Comparison of ENCODE assay signal across 22 cellular contexts in the genomic region with DNA sequence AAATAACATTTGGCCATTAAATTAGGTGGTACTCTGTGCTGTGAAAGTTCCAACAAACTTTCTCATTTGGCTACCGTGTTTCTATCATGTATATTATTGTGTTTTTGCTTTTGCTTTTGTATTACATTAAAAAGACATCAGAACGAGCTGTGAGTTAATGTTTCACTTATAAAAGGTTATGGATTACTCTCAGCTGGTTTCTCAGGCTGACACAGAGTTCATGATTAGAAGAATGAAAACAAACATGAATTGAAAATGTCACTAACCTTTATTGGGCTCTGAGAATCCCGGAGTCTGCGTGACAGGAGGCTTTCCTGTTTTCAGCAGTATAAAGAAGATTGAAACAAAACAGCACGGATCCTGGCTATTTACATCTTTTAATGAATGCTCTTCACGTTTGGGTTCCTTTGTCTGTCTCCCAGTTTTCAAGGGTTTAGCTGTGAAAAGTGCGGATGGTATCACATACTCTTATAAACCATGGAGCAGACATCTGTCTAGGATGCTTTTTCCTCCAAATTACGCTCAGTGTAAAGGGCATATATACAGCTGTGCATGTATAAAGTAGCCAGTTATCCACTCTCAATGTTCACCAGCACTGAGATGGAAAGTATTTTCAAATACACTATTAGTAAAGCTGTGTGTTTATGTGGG.
DNase-seq lines count a peak whose midpoint lies in the region; ATAC-seq, FAIRE-seq and TF ChIP-seq lines count a peak whose summit lies in the region.
"Had no signal": no experiment of that assay in that cellular context is flagged by ENCODE, and none has a peak within 500 bp of the region (broad histone marks: within the 10 kb centered on the region; RNA-seq: fewer than 3 reads in every experiment).

No MANE protein-coding gene starts in this region.

- no TSS peak for BruUV-seq in GM12878 (replicated peaks; lab: Mats Ljungman, UMichigan)

- H3K9me3 ChIP-seq in GM12878 (replicated peaks; ENCODE audit: control insufficient read depth, insufficient read depth, low read length) (no peaks in the 10 kb centered on the region), neural cell (ENCODE audit: low read length) (no peaks in the 10 kb centered on the region)
- H3K9me3 ChIP-seq: mucosa of descending colon, neutrophil, vagina had no signal

- H3K27me3 ChIP-seq in GM12878 (replicated peaks in 1 of 2; ENCODE audit: control insufficient read depth in 2 of 2, insufficient read depth in 2 of 2, low read length in 1 of 2) (no peaks in the 10 kb centered on the region), neural cell (ENCODE audit: insufficient read depth, low read depth, low read length) (peaks cover 19% of the 10 kb centered on the region)
- H3K27me3 ChIP-seq: neutrophil, vagina had no signal

- no peak for TF ChIP-seq POLR2A in GM12878 (IDR thresholded peaks at IDR 0.05; ENCODE audit: low read depth, low read length)

- CTCF ChIA-PET in GM12878 (lab: Yijun Ruan, JAX), result interaction anchor here (1.0 to 3.2 kb wide), 6 partner anchors 12 to 1127 kb away, joined by 3 to 16 read pairs (median 4); no protein-coding TSS in a partner anchor

- POLR2A ChIA-PET in GM12878 (lab: Charles Lee), result no interaction called here

- SMC1A ChIA-PET in GM12878 (lab: Charles Lee; ENCODE audit: uncharacterized antibody, unreplicated experiment), result interaction anchor here (0.7 kb wide), 1 partner anchor 46 kb away, joined by 3 read pairs; no protein-coding TSS in a partner anchor

- no peak overlapping the region for H3K4me3 ChIP-seq in GM12878
- peak overlapping the region; percentile 9 for H3K4me3 ChIP-seq in neural cell (ENCODE audit: low read length)
- H3K4me3 ChIP-seq: mucosa of descending colon, vagina had no signal

- intact Hi-C loops in GM12878 (cut with micrococcal nuclease; ENCODE audit: unreplicated experiment), result no loop called here

- DNase-seq in GM12878 (ENCODE audit: low read depth, low spot score), result no peak
- DNase-seq in NCI-H446 treated with DMSO at 0.1 percent for 48 hours (lab: John Stamatoyannopoulos, UW), result no peak
- DNase-seq in SIG-M5 treated with dmso at 0.1 percent for 504 hours (lab: John Stamatoyannopoulos, UW; ENCODE audit: unreplicated experiment), result no peak
- no peak for DNase-seq in NCI-H187 (lab: John Stamatoyannopoulos, UW)
- DNase-seq: activated CD4-positive, alpha-beta T cell treated with anti-CD3 and anti-CD28 coated beads, Interleukin-2, amount 50 U/mL, for 4 hours; activated gamma-delta T cell; amygdala; CD4-positive, alpha-beta memory T cell; effector CD8-positive, alpha-beta T cell; HFFc6; mucosa of descending colon; NCI-H1436; NCI-H510A; retina had no signal

- RAD21 ChIA-PET in GM12878 (lab: Charles Lee; ENCODE audit: unreplicated experiment), result no interaction called here

- 92% methylated on average over 8 of the region's 8 CpGs for WGBS in GM12878 (ENCODE audit: insufficient coverage, insufficient replicate concordance, low lambda C conversion rate, missing lambda C conversion rate)

- FAIRE-seq in GM12878 (lab: Jason Lieb, UNC), result no peak
- FAIRE-seq: GM12892 had no signal

- peak overlapping the region; percentile 13; the same call in 1 of the 2 replicates for H2AFZ ChIP-seq in GM12878 (ENCODE audit: control insufficient read depth, low read depth, low read length)
- no peak overlapping the region for H2AFZ ChIP-seq in neural cell (ENCODE audit: low read depth, low read length)

- TF ChIP-seq CTCF in GM12878 (IDR thresholded peaks at IDR 0.05 in 2 of 3, conservative IDR thresholded peaks at IDR 0.05 in 1 of 3; ENCODE audit: control insufficient read depth in 2 of 3, extremely low read depth in 1 of 3, insufficient read depth in 1 of 3, low read depth in 3 of 3, low read length in 3 of 3) (no peak), neural cell (IDR thresholded peaks at IDR 0.05; ENCODE audit: poor library complexity, severe bottlenecking) (no peak)

- H3F3A ChIP-seq in neural cell (ENCODE audit: insufficient read depth, low read length, poor library complexity, severe bottlenecking), result peaks cover 5% of the 10 kb centered on the region

- H4K20me1 ChIP-seq in GM12878 (ENCODE audit: control insufficient read depth, insufficient read depth) (no peaks in the 10 kb centered on the region), neural cell (ENCODE audit: insufficient read depth) (no peaks in the 10 kb centered on the region)

- TF ChIP-seq RAD21 in GM12878 (IDR thresholded peaks at IDR 0.05; ENCODE audit: insufficient read depth, low read depth, low read length) (no peak), neural cell (conservative IDR thresholded peaks at IDR 0.05) (no peak)

- H3K36me3 ChIP-seq in GM12878 (ENCODE audit: control insufficient read depth in 2 of 2, insufficient read depth in 2 of 2, low read length in 1 of 2) (no peaks in the 10 kb centered on the region), neural cell (ENCODE audit: insufficient read depth, low read length) (no peaks in the 10 kb centered on the region)
- H3K36me3 ChIP-seq: neutrophil, vagina had no signal

- H3K4me2 ChIP-seq in GM12878 (ENCODE audit: control insufficient read depth, insufficient read depth) (no peak overlapping the region), neural cell (ENCODE audit: low read length) (no peak overlapping the region)

- H3K9ac ChIP-seq in GM12878 (ENCODE audit: control insufficient read depth, insufficient read depth, low read length) (no peak overlapping the region), neural cell (ENCODE audit: low read length) (no peak overlapping the region)

- H3K9me2 ChIP-seq in neural cell (ENCODE audit: insufficient read depth, low read length), result no peaks in the 10 kb centered on the region

- TF ChIP-seq EP300 in GM12878 (IDR thresholded peaks at IDR 0.05; ENCODE audit: borderline replicate concordance in 1 of 2, control insufficient read depth in 1 of 2, low read depth in 2 of 2, low read length in 2 of 2) (no peak), neural cell (conservative IDR thresholded peaks at IDR 0.05; ENCODE audit: poor library complexity, severe bottlenecking) (no peak)

- in situ Hi-C loops in GM12878 (cut with MboI), result no loop called here

- ATAC-seq in GM18498 (IDR thresholded peaks at IDR 0.05; ENCODE audit: unreplicated experiment), result peak; percentile 36
- peak; percentile 39 for ATAC-seq in HG03571 (IDR thresholded peaks at IDR 0.05; ENCODE audit: unreplicated experiment)
- no peak for ATAC-seq in GM12878
- ATAC-seq in HG03139 (IDR thresholded peaks at IDR 0.05; ENCODE audit: unreplicated experiment), result no peak
- ATAC-seq: mucosa of descending colon, Right ventricle myocardium inferior had no signal

- H3K4me1 ChIP-seq in GM12878 (ENCODE audit: control insufficient read depth, insufficient read depth, low read length), result peaks cover 14% of the 10 kb centered on the region
- H3K4me1 ChIP-seq: vagina had no signal

- H3K27ac ChIP-seq in GM12878 (ENCODE audit: control insufficient read depth, insufficient read depth) (no peak overlapping the region), neural cell (ENCODE audit: low read length) (no peak overlapping the region)
- H3K27ac ChIP-seq: neutrophil, vagina had no signal

- H3K79me2 ChIP-seq in GM12878 (ENCODE audit: control insufficient read depth, insufficient read depth, low read length), result no peaks in the 10 kb centered on the region
- no peaks in the 10 kb centered on the region for H3K79me2 ChIP-seq in neural cell (replicated peaks; ENCODE audit: insufficient read depth, low read length)

TF ChIP-seq in GM12878, 131 proteins besides CTCF, POLR2A, EP300 and RAD21 (continues in another document):
- TF ChIP-seq BHLHE40 (IDR thresholded peaks at IDR 0.05; ENCODE audit: borderline replicate concordance in 1 of 2, low read depth in 2 of 2, low read length in 1 of 2) (no peak), SREBF1 (IDR thresholded peaks at IDR 0.05; ENCODE audit: low read length) (no peak), CEBPB (IDR thresholded peaks at IDR 0.05; ENCODE audit: borderline replicate concordance in 1 of 2, low read depth in 2 of 2, low read length in 2 of 2) (no peak), BACH1 (IDR thresholded peaks at IDR 0.05; ENCODE audit: borderline replicate concordance) (no peak), TCF3 (IDR thresholded peaks at IDR 0.05; ENCODE audit: borderline replicate concordance, insufficient read depth, low read depth, low read length) (no peak), RBBP5 (conservative IDR thresholded peaks at IDR 0.05) (no peak), NFXL1 (IDR thresholded peaks at IDR 0.05; ENCODE audit: borderline replicate concordance) (no peak), POLR2AphosphoS5 (IDR thresholded peaks at IDR 0.05; ENCODE audit: low read length) (no peak), MEF2B (IDR thresholded peaks at IDR 0.05; ENCODE audit: partially characterized antibody, poor library complexity, severe bottlenecking) (no peak), NFIC (IDR thresholded peaks at IDR 0.05; ENCODE audit: low read depth, low read length) (no peak), ETV6 (conservative IDR thresholded peaks at IDR 0.05 in 1 of 2, IDR thresholded peaks at IDR 0.05 in 1 of 2; ENCODE audit: borderline replicate concordance in 1 of 2, low read depth in 1 of 2) (no peak), EZH2 (IDR thresholded peaks at IDR 0.05; ENCODE audit: borderline replicate concordance, control insufficient read depth, low read depth, low read length) (no peak)

TF ChIP-seq in neural cell, 6 proteins besides CTCF, POLR2A, EP300 and RAD21 (continues in another document):
- no peak for TF ChIP-seq SMC3 (conservative IDR thresholded peaks at IDR 0.05; ENCODE audit: poor library complexity)
- no peak for TF ChIP-seq TAF1 (IDR thresholded peaks at IDR 0.05; ENCODE audit: low read depth)

Comparison
In these comparisons a context has a peak if more than half of its experiments do, and no peak if none do; other contexts are left out.
1. ATAC-seq: peak in GM18498 (single experiment) and HG03571 (single experiment); none in GM12878 (single experiment) and HG03139 (single experiment).